ENCODE assay signal across 20 cellular contexts in the genomic region with DNA sequence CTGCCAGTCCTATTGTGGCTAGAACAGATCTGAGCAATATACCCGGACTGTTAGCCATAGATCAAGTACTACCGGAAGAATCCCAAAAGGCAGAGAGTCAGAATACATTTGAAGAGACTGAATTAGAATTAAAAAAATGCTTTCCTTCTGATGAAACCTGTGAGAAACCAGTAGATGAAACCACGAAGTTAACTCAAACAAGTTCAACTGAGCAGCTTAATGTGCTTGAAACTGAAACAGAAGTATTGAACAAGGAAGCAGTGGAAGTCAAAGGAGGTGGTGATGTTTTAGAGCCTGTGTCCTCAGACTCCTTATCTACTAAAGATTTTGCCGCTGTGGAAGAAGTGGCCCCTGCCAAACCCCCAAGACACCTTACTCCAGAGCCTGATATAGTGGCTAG. TPM values are rescaled to one million over a fixed set of nuclear protein-coding genes. Genes with fewer than 3 reads are reported as not detected.
DNase-seq lines count a peak whose midpoint lies in the region; ATAC-seq and TF ChIP-seq lines count a peak whose summit lies in the region.
"Had no signal": no experiment of that assay in that cellular context is flagged by ENCODE, and none has a peak within 500 bp of the region (broad histone marks: within the 10 kb centered on the region; RNA-seq: fewer than 3 reads in every experiment).

No MANE protein-coding gene starts in this region.

- in situ Hi-C loops in astrocyte of the spinal cord (cut with HindIII; ENCODE audit: low sequenced_read_pairs), result no loop called here

- no peaks in the 10 kb centered on the region for H3K79me2 ChIP-seq in DND-41 (ENCODE audit: insufficient read depth, low read length)

- intact Hi-C loops in ascending aorta (cut with DNase I), result no loop called here
- intact Hi-C loops in right cardiac atrium (cut with DNase I), result no loop called here

- WGBS in right cardiac atrium, result 88% methylated on average over 4 of the region's 4 CpGs

- peaks cover 5% of the 10 kb centered on the region; the same call in 1 of the 2 replicates for H3K36me3 ChIP-seq in DND-41 (ENCODE audit: insufficient read depth, low read length)
- H3K36me3 ChIP-seq in ascending aorta, result peaks cover 0 to 17% of the 10 kb centered on the region in 2 donors

- no peak overlapping the region for H3K4me2 ChIP-seq in DND-41 (ENCODE audit: insufficient read depth, low read length)

- DNase-seq in DND-41 (no peak), astrocyte of the spinal cord (ENCODE audit: low read depth, low spot score) (peak; percentile 26), kidney glomerular epithelial cell (lab: John Stamatoyannopoulos, UW) (no peak), A172 (ENCODE audit: low spot score) (no peak), ascending aorta (ENCODE audit: low spot score in 2 of 2) (no peak), right cardiac atrium (no peak)
- DNase-seq: activated CD4-positive, alpha-beta T cell treated with anti-CD3 and anti-CD28 coated beads, Interleukin-2, amount 50 U/mL, for 1 hour; activated T-cell treated with anti-CD3 and anti-CD28 coated beads, Interleukin-2, amount 50 U/mL, for 48 hours; Caco-2; effector memory CD4-positive, alpha-beta T cell; mesendoderm; NCI-H1048; NCI-H2081 treated with DMSO at 0.1 percent for 48 hours; NCI-H748 treated with DMSO at 0.1 percent for 48 hours; T1000; tibial artery had no signal

- H3K27ac ChIP-seq in DND-41 (ENCODE audit: low read length) (no peak overlapping the region), ascending aorta (no peak overlapping the region), right cardiac atrium (ENCODE audit: low read length) (no peak overlapping the region)
- H3K27ac ChIP-seq: SK-N-MC, tibial artery had no signal

- H3K9me3 ChIP-seq in DND-41 (ENCODE audit: insufficient read depth, low read length, severe bottlenecking) (no peaks in the 10 kb centered on the region), ascending aorta (no peaks in the 10 kb centered on the region), right cardiac atrium (ENCODE audit: control insufficient read depth, low read length) (no peaks in the 10 kb centered on the region)
- H3K9me3 ChIP-seq: Caco-2, tibial artery had no signal

- H3K4me3 ChIP-seq in DND-41 (ENCODE audit: low read depth in 1 of 2, low read length in 2 of 2) (no peak overlapping the region), astrocyte of the spinal cord (ENCODE audit: low read depth, low read length) (no peak overlapping the region), ascending aorta (no peak overlapping the region), right cardiac atrium (ENCODE audit: low read length) (no peak overlapping the region)
- H3K4me3 ChIP-seq: GM12878, SK-N-MC, tibial artery had no signal

- H3K9ac ChIP-seq in DND-41 (ENCODE audit: low read depth, low read length), result no peak overlapping the region

- H4K20me1 ChIP-seq in DND-41 (ENCODE audit: insufficient read depth, low read length), result no peaks in the 10 kb centered on the region

- H3K4me1 ChIP-seq in DND-41 (ENCODE audit: insufficient read depth, low read length) (no peaks in the 10 kb centered on the region), ascending aorta (no peaks in the 10 kb centered on the region), right cardiac atrium (ENCODE audit: control insufficient read depth, insufficient read depth, low read length) (no peaks in the 10 kb centered on the region)
- H3K4me1 ChIP-seq: Caco-2, tibial artery had no signal

- H2AFZ ChIP-seq in DND-41 (ENCODE audit: low read depth, low read length), result no peak overlapping the region

- ATAC-seq in DND-41 (ENCODE audit: insufficient read depth, low read depth) (peak; percentile 55; the same call in 2 of the 3 replicates), GM18517 (IDR thresholded peaks at IDR 0.05; ENCODE audit: unreplicated experiment) (peak; percentile 64), HG03342 (IDR thresholded peaks at IDR 0.05; ENCODE audit: unreplicated experiment) (peak; percentile 51), right cardiac atrium (no peak)
- ATAC-seq: GM12878 had no signal

- TF ChIP-seq CTCF in DND-41 (IDR thresholded peaks at IDR 0.05; ENCODE audit: borderline replicate concordance, extremely low read depth, low read length, poor library complexity, severe bottlenecking) (no peak), astrocyte of the spinal cord (IDR thresholded peaks at IDR 0.05; ENCODE audit: low read depth, low read length) (no peak), ascending aorta (IDR thresholded peaks at IDR 0.05) (no peak)

- H3K27me3 ChIP-seq in DND-41 (ENCODE audit: insufficient read depth, low read length, poor library complexity), result no peaks in the 10 kb centered on the region
- no peaks in the 10 kb centered on the region for H3K27me3 ChIP-seq in ascending aorta
- H3K27me3 ChIP-seq in right cardiac atrium (ENCODE audit: control insufficient read depth, insufficient read depth), result no peaks in the 10 kb centered on the region
- H3K27me3 ChIP-seq: tibial artery had no signal

RNA-seq across cellular contexts. Expression of gene WDR44, which starts 46.8 kb away (rescaled TPM):
- 5.5 and 6.2 TPM in 2 replicates for total RNA-seq in A172 (2014; rRNA removed; shearing (Covaris generic))
- 5.9 TPM for total RNA-seq in ascending aorta
- total RNA-seq in right cardiac atrium, result 10 to 100 TPM; 11.1 to 12.5 (median 11.3) TPM
- 4.6 TPM for polyA plus RNA-seq in right cardiac atrium

Comparison
In these comparisons a context has a peak if more than half of its experiments do, and no peak if none do; other contexts are left out.
1. ATAC-seq: peak in DND-41 (single experiment), GM18517 (single experiment) and HG03342 (single experiment); none in right cardiac atrium (0 of 2).